18 cellular contexts compared by ENCODE assay signal in genomic region chr4:58658701-58659100, GRCh38.
DNase-seq lines count a peak whose midpoint lies in the region; ATAC-seq lines count a peak whose summit lies in the region.
"Had no signal": no experiment of that assay in that cellular context is flagged by ENCODE, and none has a peak within 500 bp of the region (broad histone marks: within the 10 kb centered on the region; RNA-seq: fewer than 3 reads in every experiment).

No MANE protein-coding gene starts in this region.

- intact Hi-C loops in posterior vena cava (cut with DNase I), result no loop called here

- DNase-seq in NCI-H1105 treated with DMSO at 0.1 percent for 48 hours (lab: John Stamatoyannopoulos, UW) (peak; percentile 34), NCI-H1105 (lab: John Stamatoyannopoulos, UW) (no peak), COR-L47 (lab: John Stamatoyannopoulos, UW) (peak; percentile 8), medulla oblongata (ENCODE audit: extremely low spot score) (peak; percentile 49), putamen (ENCODE audit: low spot score) (peak; percentile 7), posterior vena cava (ENCODE audit: low spot score) (no peak), NCI-H226 (no peak)
- DNase-seq: 8988T; BE2C; Caco-2; CD4-positive, CD25-positive, alpha-beta regulatory T cell; CD8-positive, alpha-beta memory T cell; DMS79 treated with DMSO at 0.1 percent for 48 hours; GF-D8; HCEC 1CT had no signal

- ATAC-seq in HG03354 (IDR thresholded peaks at IDR 0.05; ENCODE audit: poor library complexity, severe bottlenecking, unreplicated experiment), result no peak
- ATAC-seq: GM23338, HepG2 had no signal

Comparison
In these comparisons a context has a peak if more than half of its experiments do, and no peak if none do; other contexts are left out.
1. DNase-seq: peak in NCI-H1105 treated with DMSO at 0.1 percent for 48 hours (single experiment), COR-L47 (single experiment), medulla oblongata (single experiment) and putamen (single experiment); none in NCI-H1105 (single experiment), posterior vena cava (single experiment) and NCI-H226 (single experiment).